Comparison of ENCODE assay signal across 2 cellular contexts in the genomic region with DNA sequence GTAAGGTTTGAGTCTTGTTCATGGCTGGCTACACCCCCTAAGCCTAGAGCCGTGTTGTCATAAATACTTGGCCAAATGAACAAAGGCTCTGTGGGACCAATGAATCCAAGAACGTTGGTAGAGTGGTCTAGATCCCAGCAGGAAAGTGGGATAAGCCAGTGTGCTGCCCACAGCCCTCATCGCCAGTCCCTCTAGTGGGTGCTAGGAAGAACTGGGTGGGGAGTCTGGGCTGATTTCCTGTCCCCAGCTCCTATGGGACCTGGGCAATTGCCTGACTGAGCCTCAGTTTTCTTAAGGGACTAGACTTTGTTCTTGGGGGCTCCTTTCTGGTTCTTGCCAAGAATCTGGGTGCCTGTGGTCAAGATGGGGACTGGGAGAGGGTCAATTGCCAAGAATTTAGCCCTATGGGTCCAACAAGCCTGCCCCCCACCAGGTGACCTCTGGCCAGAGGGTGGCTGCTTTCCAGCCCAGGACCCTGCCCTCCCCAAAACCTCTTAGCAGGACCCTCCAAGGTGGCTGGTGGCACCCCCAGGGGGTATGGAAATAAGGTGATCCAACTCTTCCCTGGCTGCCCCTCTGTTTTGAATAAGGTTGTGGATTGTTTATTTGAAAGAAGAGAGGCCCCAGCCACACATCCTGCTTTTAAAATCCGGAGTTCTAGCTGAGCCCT.
TF ChIP-seq lines count a peak whose summit lies in the region.

No MANE protein-coding gene starts in this region.

TF ChIP-seq in K562, 482 proteins besides CTCF, POLR2A, EP300 and RAD21 (continues in another document):
- TF ChIP-seq ZNF318 (IDR thresholded peaks at IDR 0.05; ENCODE audit: borderline replicate concordance in 1 of 2, low read depth in 1 of 2) (no peak), PTRF (tag; IDR thresholded peaks at IDR 0.05) (no peak), PHF8 (IDR thresholded peaks at IDR 0.05; ENCODE audit: borderline replicate concordance, low read length) (no peak), PHF20 (IDR thresholded peaks at IDR 0.05; ENCODE audit: partially characterized antibody) (no peak), SP1 (CRISPR knock-in tag; IDR thresholded peaks at IDR 0.05) (no peak), E4F1 (CRISPR knock-in tag; IDR thresholded peaks at IDR 0.05; ENCODE audit: borderline replicate concordance) (no peak), NR4A1 (CRISPR knock-in tag; IDR thresholded peaks at IDR 0.05) (no peak), NR4A1 (tag; IDR thresholded peaks at IDR 0.05) (no peak)
- TF ChIP-seq, protein P1, sequence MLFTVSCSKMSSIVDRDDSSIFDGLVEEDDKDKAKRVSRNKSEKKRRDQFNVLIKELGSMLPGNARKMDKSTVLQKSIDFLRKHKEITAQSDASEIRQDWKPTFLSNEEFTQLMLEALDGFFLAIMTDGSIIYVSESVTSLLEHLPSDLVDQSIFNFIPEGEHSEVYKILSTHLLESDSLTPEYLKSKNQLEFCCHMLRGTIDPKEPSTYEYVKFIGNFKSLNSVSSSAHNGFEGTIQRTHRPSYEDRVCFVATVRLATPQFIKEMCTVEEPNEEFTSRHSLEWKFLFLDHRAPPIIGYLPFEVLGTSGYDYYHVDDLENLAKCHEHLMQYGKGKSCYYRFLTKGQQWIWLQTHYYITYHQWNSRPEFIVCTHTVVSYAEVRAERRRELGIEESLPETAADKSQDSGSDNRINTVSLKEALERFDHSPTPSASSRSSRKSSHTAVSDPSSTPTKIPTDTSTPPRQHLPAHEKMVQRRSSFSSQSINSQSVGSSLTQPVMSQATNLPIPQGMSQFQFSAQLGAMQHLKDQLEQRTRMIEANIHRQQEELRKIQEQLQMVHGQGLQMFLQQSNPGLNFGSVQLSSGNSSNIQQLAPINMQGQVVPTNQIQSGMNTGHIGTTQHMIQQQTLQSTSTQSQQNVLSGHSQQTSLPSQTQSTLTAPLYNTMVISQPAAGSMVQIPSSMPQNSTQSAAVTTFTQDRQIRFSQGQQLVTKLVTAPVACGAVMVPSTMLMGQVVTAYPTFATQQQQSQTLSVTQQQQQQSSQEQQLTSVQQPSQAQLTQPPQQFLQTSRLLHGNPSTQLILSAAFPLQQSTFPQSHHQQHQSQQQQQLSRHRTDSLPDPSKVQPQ (CRISPR knock-in tag; IDR thresholded peaks at IDR 0.05; ENCODE audit: borderline replicate concordance): no peak

TF ChIP-seq in GM12891, 5 proteins besides CTCF, POLR2A, EP300 and RAD21:
- TF ChIP-seq TAF1 (IDR thresholded peaks at IDR 0.05; ENCODE audit: low read depth, low read length): no peak
- no peak for TF ChIP-seq PAX5 (IDR thresholded peaks at IDR 0.05; ENCODE audit: insufficient read depth, low read length, severe bottlenecking)
- TF ChIP-seq POU2F2 (IDR thresholded peaks at IDR 0.05; ENCODE audit: low read depth, low read length): no peak
- TF ChIP-seq POLR2AphosphoS5 (IDR thresholded peaks at IDR 0.05; ENCODE audit: low read depth, low read length): no peak
- TF ChIP-seq SPI1 (IDR thresholded peaks at IDR 0.05; ENCODE audit: low read depth, low read length): no peak
